Comparison of ENCODE assay signal across 8 cellular contexts in genomic region chr19:41646589-41647204, GRCh38. TPM values are rescaled to one million over a fixed set of nuclear protein-coding genes. Genes with fewer than 3 reads are reported as not detected.
DNase-seq lines count a peak whose midpoint lies in the region; ATAC-seq and TF ChIP-seq lines count a peak whose summit lies in the region.

No MANE protein-coding gene starts in this region.

- DNase-seq in BE2C = peak; percentile 50
- DNase-seq in MM.1S = no peak
- DNase-seq in activated T-helper 9 cell treated with anti-CD3 and anti-CD28 coated beads, Interleukin-2, amount 50 U/mL, for 16 hours (ENCODE audit: low read depth) = peak; percentile 33
- DNase-seq in lower lobe of right lung = peak; percentile 76

- H3K9me3 ChIP-seq in BE2C (no peaks in the 10 kb centered on the region), MM.1S (replicated peaks; ENCODE audit: insufficient read depth, low read length) (no peaks in the 10 kb centered on the region), lower lobe of right lung (no peaks in the 10 kb centered on the region)

- no peak overlapping the region for H3K4me3 ChIP-seq in BE2C (ENCODE audit: low read depth, low read length)
- no peak overlapping the region for H3K4me3 ChIP-seq in MM.1S (ENCODE audit: low read length)
- H3K4me3 ChIP-seq in lower lobe of right lung = no peak overlapping the region

- H3K36me3 ChIP-seq in BE2C (no peaks in the 10 kb centered on the region), MM.1S (replicated peaks; ENCODE audit: insufficient read depth, low read length) (no peaks in the 10 kb centered on the region), lower lobe of right lung (no peaks in the 10 kb centered on the region)

- H3K79me2 ChIP-seq in MM.1S (ENCODE audit: low read length) = no peaks in the 10 kb centered on the region

- H3K4me2 ChIP-seq in MM.1S (ENCODE audit: low read depth, low read length) = no peak overlapping the region

- H4K20me1 ChIP-seq in MM.1S (ENCODE audit: insufficient read depth, low read length) = no peaks in the 10 kb centered on the region

- intact Hi-C loops in lower lobe of right lung (cut with DNase I) = no loop called here

- no peak overlapping the region for H2AFZ ChIP-seq in MM.1S (ENCODE audit: low read length)

- no peaks in the 10 kb centered on the region for H3F3A ChIP-seq in MM.1S (ENCODE audit: insufficient read depth, low read length)

- H3K27me3 ChIP-seq in BE2C (0 out of 2 replicates have a peak, but pooled peaks cover 6% of the 10 kb centered on the region), MM.1S (replicated peaks; ENCODE audit: insufficient read depth, low read length) (peaks cover 41% of the 10 kb centered on the region), lower lobe of right lung (ENCODE audit: low read depth) (peaks cover 10% of the 10 kb centered on the region)

- H3K9ac ChIP-seq in MM.1S (ENCODE audit: low read length) = no peak overlapping the region

- H3K4me1 ChIP-seq in BE2C (no peaks in the 10 kb centered on the region), MM.1S (ENCODE audit: low read length) (no peaks in the 10 kb centered on the region), lower lobe of right lung (no peaks in the 10 kb centered on the region)

- ATAC-seq in lower lobe of right lung = peak in 1 of 2 donors; percentile 51
- ATAC-seq in GM19023 (IDR thresholded peaks at IDR 0.05; ENCODE audit: unreplicated experiment) = no peak
- no peak for ATAC-seq in GM21529 (IDR thresholded peaks at IDR 0.05; ENCODE audit: unreplicated experiment)
- no peak for ATAC-seq in GM19463 (IDR thresholded peaks at IDR 0.05; ENCODE audit: unreplicated experiment)
- no peak for ATAC-seq in GM19035 (IDR thresholded peaks at IDR 0.05; ENCODE audit: unreplicated experiment)

- H3K27ac ChIP-seq in MM.1S (ENCODE audit: low read length) (no peak overlapping the region), lower lobe of right lung (no peak overlapping the region)

- TF ChIP-seq CTCF in BE2C (IDR thresholded peaks at IDR 0.05; ENCODE audit: low read depth, low read length) (peak; percentile 69), MM.1S (IDR thresholded peaks at IDR 0.05; ENCODE audit: low read length) (peak; percentile 26; the same call in 1 of the 2 replicates), lower lobe of right lung (IDR thresholded peaks at IDR 0.05) (peak; percentile 52)

- no peaks in the 10 kb centered on the region for H3K9me2 ChIP-seq in MM.1S (replicated peaks; ENCODE audit: insufficient read depth, low read length)

RNA-seq across cellular contexts. Expression of gene CEACAM4, which starts 19.8 kb away (rescaled TPM):
- not detected for polyA plus RNA-seq in BE2C (2012; ENCODE audit: insufficient read depth, insufficient read length, low read depth)
- total RNA-seq in lower lobe of right lung = 5.6 TPM

RNA-seq across cellular contexts. Expression of gene CEACAM7, which starts 41.4 kb away (rescaled TPM):
- not detected for polyA plus RNA-seq in BE2C (2012; ENCODE audit: insufficient read depth, insufficient read length, low read depth)
- total RNA-seq in lower lobe of right lung = not detected
